15 cellular contexts compared by ENCODE assay signal in genomic region chr10:30819306-30820190, GRCh38.
DNase-seq lines count a peak whose midpoint lies in the region; ATAC-seq and TF ChIP-seq lines count a peak whose summit lies in the region.
"Had no signal": no experiment of that assay in that cellular context is flagged by ENCODE, and none has a peak within 500 bp of the region (broad histone marks: within the 10 kb centered on the region; RNA-seq: fewer than 3 reads in every experiment).

No MANE protein-coding gene starts in this region.

- no peak for TF ChIP-seq CTCF in cardiac fibroblast (IDR thresholded peaks at IDR 0.05; ENCODE audit: low read depth, low read length)

- peak; percentile 10 for ATAC-seq in left ventricle myocardium superior
- ATAC-seq: natural killer cell; stimulated activated naive B cell treated with anti-CD40 and anti-IgM and Interleukin-4, amounts not matched to agents 10 μg/mL and 1 μg/mL and 100 μg/mL, for 72 hours had no signal

- H3K4me3 ChIP-seq in cardiac fibroblast (replicated peaks in 1 of 2; ENCODE audit: low read depth in 2 of 2, low read length in 2 of 2) (peak overlapping the region in 1 of 2 donors; percentile 8), skeletal muscle tissue (ENCODE audit: low read length in 3 of 3) (peak overlapping the region; percentile 62 to 74 (median 65))

- H3K27ac ChIP-seq in skeletal muscle tissue (ENCODE audit: low read depth, low read length) = peak overlapping the region; percentile 28

- H3K27me3 ChIP-seq in skeletal muscle tissue (ENCODE audit: control insufficient read depth in 3 of 3, insufficient read depth in 3 of 3, low read length in 3 of 3) = peaks cover 0 to 7% (median 0%) of the 10 kb centered on the region in 3 donors

- H3K36me3 ChIP-seq in skeletal muscle tissue (ENCODE audit: control insufficient read depth in 3 of 3, insufficient read depth in 3 of 3, low read length in 3 of 3) = no peaks in the 10 kb centered on the region

- DNase-seq in GM03348 (ENCODE audit: low spot score) (peak; percentile 48), cardiac fibroblast (ENCODE audit: low read depth in 2 of 2) (peak; percentile 58 to 72), left ventricle myocardium superior (no peak), NCI-H1436 treated with DMSO at 0.1 percent for 48 hours (lab: John Stamatoyannopoulos, UW) (no peak), DMS153 (lab: John Stamatoyannopoulos, UW) (no peak), cerebellar cortex (ENCODE audit: low spot score) (no peak), NCI-H2171 (lab: John Stamatoyannopoulos, UW) (no peak)
- DNase-seq: activated CD4-positive, alpha-beta T cell treated with anti-CD3 and anti-CD28 coated beads, Interleukin-2, amount 50 U/mL, for 48 hours; CD4-positive, alpha-beta T cell; effector CD4-positive, alpha-beta T cell; natural killer cell; NCI-H1048; stimulated activated CD4-positive, alpha-beta T cell treated with anti-CD3 and anti-CD28 coated beads, Interleukin-1b, Interleukin-23, amount 100 ng/mL, for 48 hours; stimulated activated naive B cell treated with anti-CD40 and anti-IgM and Interleukin-4, amounts not matched to agents 10 μg/mL and 1 μg/mL and 100 μg/mL, for 72 hours had no signal

- peak overlapping the region; percentile 70 to 79 (median 71) for H3K9ac ChIP-seq in skeletal muscle tissue (ENCODE audit: low read depth in 1 of 3, low read length in 3 of 3)

- H3K9me3 ChIP-seq in skeletal muscle tissue (ENCODE audit: control insufficient read depth in 3 of 3, low read length in 3 of 3) = no peaks in the 10 kb centered on the region

- intact Hi-C loops in left ventricle myocardium superior (cut with micrococcal nuclease) = no loop called here

- peaks cover 20 to 35% (median 30%) of the 10 kb centered on the region in 3 donors for H3K4me1 ChIP-seq in skeletal muscle tissue (ENCODE audit: control insufficient read depth in 3 of 3, insufficient read depth in 3 of 3, low read length in 3 of 3)

Comparison
In these comparisons a context has a peak if more than half of its experiments do, and no peak if none do; other contexts are left out.
1. DNase-seq: peak in GM03348 (single experiment) and cardiac fibroblast (2 of 2); none in left ventricle myocardium superior (single experiment), NCI-H1436 treated with DMSO at 0.1 percent for 48 hours (single experiment), DMS153 (single experiment), cerebellar cortex (single experiment) and NCI-H2171 (single experiment).